In the genomic region with DNA sequence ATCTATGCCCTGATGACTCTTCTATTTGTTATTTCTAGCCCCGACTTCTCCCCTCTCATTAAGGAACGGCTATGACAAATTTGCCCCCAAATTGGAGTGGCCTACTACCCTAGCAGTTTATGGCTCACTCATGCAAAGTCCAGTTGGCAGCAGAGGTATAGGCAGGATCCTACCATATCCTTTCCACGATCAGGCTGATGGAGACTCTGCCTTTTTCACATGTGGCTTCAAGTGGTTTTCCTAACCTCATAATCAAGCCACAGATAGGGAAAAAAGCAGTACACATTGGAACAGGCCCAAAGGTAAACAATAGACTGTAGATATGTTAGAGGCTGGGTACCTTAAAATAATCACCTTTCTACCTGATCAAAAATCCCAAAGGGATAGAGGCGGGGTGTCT, we compare ENCODE assay signal across 3 cellular contexts.
TF ChIP-seq lines count a peak whose summit lies in the region.

No MANE protein-coding gene starts in this region.

TF ChIP-seq in liver, 16 proteins besides CTCF, POLR2A, EP300 and RAD21:
- TF ChIP-seq, protein P1, sequence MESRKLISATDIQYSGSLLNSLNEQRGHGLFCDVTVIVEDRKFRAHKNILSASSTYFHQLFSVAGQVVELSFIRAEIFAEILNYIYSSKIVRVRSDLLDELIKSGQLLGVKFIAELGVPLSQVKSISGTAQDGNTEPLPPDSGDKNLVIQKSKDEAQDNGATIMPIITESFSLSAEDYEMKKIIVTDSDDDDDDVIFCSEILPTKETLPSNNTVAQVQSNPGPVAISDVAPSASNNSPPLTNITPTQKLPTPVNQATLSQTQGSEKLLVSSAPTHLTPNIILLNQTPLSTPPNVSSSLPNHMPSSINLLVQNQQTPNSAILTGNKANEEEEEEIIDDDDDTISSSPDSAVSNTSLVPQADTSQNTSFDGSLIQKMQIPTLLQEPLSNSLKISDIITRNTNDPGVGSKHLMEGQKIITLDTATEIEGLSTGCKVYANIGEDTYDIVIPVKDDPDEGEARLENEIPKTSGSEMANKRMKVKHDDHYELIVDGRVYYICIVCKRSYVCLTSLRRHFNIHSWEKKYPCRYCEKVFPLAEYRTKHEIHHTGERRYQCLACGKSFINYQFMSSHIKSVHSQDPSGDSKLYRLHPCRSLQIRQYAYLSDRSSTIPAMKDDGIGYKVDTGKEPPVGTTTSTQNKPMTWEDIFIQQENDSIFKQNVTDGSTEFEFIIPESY (IDR thresholded peaks at IDR 0.05): no peak
- TF ChIP-seq HNF4A (conservative IDR thresholded peaks at IDR 0.05): peak; percentile 11 to 56

TF ChIP-seq in HepG2, 621 proteins besides CTCF, POLR2A, EP300 and RAD21 (continued from another document):
- TF ChIP-seq EED (CRISPR knock-in tag; IDR thresholded peaks at IDR 0.05): no peak
- no peak for TF ChIP-seq SALL2 (CRISPR knock-in tag; IDR thresholded peaks at IDR 0.05)
TF ChIP-seq in HepG2: peak in this region for 0.

TF ChIP-seq in SK-N-SH treated with all-trans-retinoic acid at 6 μM for 48 hours, 23 proteins besides CTCF, POLR2A, EP300 and RAD21 (continued from another document):
- TF ChIP-seq TSHZ2 (CRISPR knock-in tag; IDR thresholded peaks at IDR 0.05) (0 out of 2 replicates have a peak, but pooled peaks have one; percentile 76), ZFP3 (CRISPR knock-in tag; IDR thresholded peaks at IDR 0.05) (peak; percentile 23; the same call in 1 of the 2 replicates), TCF4 (CRISPR knock-in tag; IDR thresholded peaks at IDR 0.05; ENCODE audit: borderline replicate concordance) (peak; percentile 70; the same call in 1 of the 2 replicates)
